ENCODE assay signal across 22 cellular contexts in the genomic region with DNA sequence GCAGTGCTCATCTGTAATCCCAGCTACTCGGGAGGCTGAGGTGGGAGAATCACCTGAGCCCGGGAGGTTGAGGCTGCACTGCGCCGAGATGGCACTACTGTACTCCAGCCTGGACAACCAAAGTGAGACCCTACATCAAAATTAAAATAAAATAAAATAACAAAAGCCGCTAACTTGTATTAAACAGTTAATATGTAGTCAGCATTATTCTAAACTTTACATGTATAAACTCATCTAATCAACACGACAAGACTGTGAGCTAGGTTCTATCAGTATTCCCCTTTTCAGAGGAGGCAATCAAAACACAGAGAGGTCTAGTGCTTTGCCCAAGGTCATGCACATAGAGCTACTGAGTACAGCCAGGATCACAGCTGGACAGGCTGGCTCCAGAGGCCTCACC.
DNase-seq lines count a peak whose midpoint lies in the region; ATAC-seq, FAIRE-seq and TF ChIP-seq lines count a peak whose summit lies in the region.
"Had no signal": no experiment of that assay in that cellular context is flagged by ENCODE, and none has a peak within 500 bp of the region (broad histone marks: within the 10 kb centered on the region; RNA-seq: fewer than 3 reads in every experiment).

No MANE protein-coding gene starts in this region.

- H4K8ac ChIP-seq in H1 (ENCODE audit: extremely low read depth, insufficient read depth, low read length) = no peak overlapping the region

- no peaks in the 10 kb centered on the region for H3K9me2 ChIP-seq in MM.1S (replicated peaks; ENCODE audit: insufficient read depth, low read length)

- H3K36me3 ChIP-seq in left ventricle myocardium inferior (no peaks in the 10 kb centered on the region), SK-N-MC (ENCODE audit: insufficient read depth, low read length) (no peaks in the 10 kb centered on the region), H1 (ENCODE audit: control insufficient read depth in 2 of 4, insufficient read depth in 4 of 4, low read length in 3 of 4) (no peaks in the 10 kb centered on the region), MM.1S (replicated peaks; ENCODE audit: insufficient read depth, low read length) (no peaks in the 10 kb centered on the region)
- H3K36me3 ChIP-seq: BLaER1 treated with 17β-estradiol and CSF1 and Interleukin-3, amounts not matched to agents 10 nM and 100 nM had no signal

- TF ChIP-seq RAD21 in A549 (conservative IDR thresholded peaks at IDR 0.05 in 1 of 2, IDR thresholded peaks at IDR 0.05 in 1 of 2) = no peak
- no peak for TF ChIP-seq RAD21 in H1 (IDR thresholded peaks at IDR 0.05 in 1 of 2, conservative IDR thresholded peaks at IDR 0.05 in 1 of 2; ENCODE audit: low read depth in 2 of 2, low read length in 2 of 2)

- DNase-seq in Right ventricle myocardium inferior (ENCODE audit: missing footprints) (peak; percentile 11), left ventricle myocardium inferior (no peak), A549 (ENCODE audit: low read depth in 1 of 2, low spot score in 1 of 2) (no peak), SK-N-MC (ENCODE audit: low read depth, low spot score) (no peak), H1 (ENCODE audit: low read depth in 1 of 2, low spot score in 2 of 2) (no peak), NCI-H524 (lab: John Stamatoyannopoulos, UW) (no peak), MM.1S (no peak), OCI-M1 (lab: John Stamatoyannopoulos, UW) (no peak)
- DNase-seq: AML-193; Caco-2; Calu3; CD4-positive, alpha-beta T cell; CD8-positive, alpha-beta T cell; DMS79 treated with DMSO at 0.1 percent for 48 hours; GF-D8 had no signal

- H3K23ac ChIP-seq in H1 (ENCODE audit: insufficient read length) = no peak overlapping the region

- POLR2A ChIA-PET in A549 (lab: Yijun Ruan, JAX) (no interaction called here), H1 (lab: Charles Lee; ENCODE audit: partially characterized antibody) (no interaction called here)

- ATAC-seq in Right ventricle myocardium inferior (no peak), A549 (no peak)
- ATAC-seq: CD8-positive, alpha-beta T cell had no signal

- intact Hi-C loops in Right ventricle myocardium inferior (cut with DNase I) (no loop called here), left ventricle myocardium inferior (cut with micrococcal nuclease) (no loop called here)

- 0 out of 2 replicates have a peak overlapping the region, but pooled peaks have one; percentile 16 for H2BK20ac ChIP-seq in H1 (ENCODE audit: low read length)

- H3K27ac ChIP-seq in left ventricle myocardium inferior (replicated peaks) = no peak overlapping the region
- no peak overlapping the region for H3K27ac ChIP-seq in A549
- H3K27ac ChIP-seq in SK-N-MC = 0 out of 2 replicates have a peak overlapping the region, but pooled peaks have one; percentile 54
- no peak overlapping the region for H3K27ac ChIP-seq in H1 (ENCODE audit: low read depth, low read length)
- H3K27ac ChIP-seq in MM.1S (ENCODE audit: low read length) = no peak overlapping the region
- H3K27ac ChIP-seq: 22Rv1; BLaER1 treated with 17β-estradiol and CSF1 and Interleukin-3, amounts not matched to agents 10 nM and 100 nM; C4-2B had no signal

- H3K4me3 ChIP-seq in left ventricle myocardium inferior = no peak overlapping the region
- no peak overlapping the region for H3K4me3 ChIP-seq in A549
- no peak overlapping the region for H3K4me3 ChIP-seq in SK-N-MC
- no peak overlapping the region for H3K4me3 ChIP-seq in H1 (ENCODE audit: extremely low read depth in 1 of 4, insufficient read depth in 2 of 4, low read depth in 3 of 4, low read length in 4 of 4)
- no peak overlapping the region for H3K4me3 ChIP-seq in MM.1S (ENCODE audit: low read length)
- H3K4me3 ChIP-seq: BLaER1 treated with 17β-estradiol and CSF1 and Interleukin-3, amounts not matched to agents 10 nM and 100 nM had no signal

- H4K20me1 ChIP-seq in H1 (replicated peaks in 1 of 2; ENCODE audit: control insufficient read depth in 1 of 2, insufficient read depth in 2 of 2, low read length in 2 of 2) (no peaks in the 10 kb centered on the region), MM.1S (ENCODE audit: insufficient read depth, low read length) (no peaks in the 10 kb centered on the region)

- no peak overlapping the region for H3K56ac ChIP-seq in H1 (replicated peaks; ENCODE audit: insufficient read length, low read depth, low read length)

- WGBS in A549 (ENCODE audit: missing lambda C conversion rate) = 68% methylated on average over 6 of the region's 6 CpGs
- 88% methylated on average over 6 of the region's 6 CpGs; no CpG with 5 or more reads in 1 of the 2 experiments for WGBS in H1 (ENCODE audit: extremely low coverage in 1 of 2, insufficient coverage in 1 of 2, insufficient read length in 1 of 2, insufficient replicate concordance in 2 of 2, low coverage in 1 of 2, low lambda C conversion rate in 2 of 2, missing lambda C conversion rate in 1 of 2), 2 experiments

- FAIRE-seq in A549 (lab: Jason Lieb, UNC) = no peak
- no peak for FAIRE-seq in H1 (lab: Jason Lieb, UNC)
- FAIRE-seq: D721Med, G401.6, GM12891, GM19239 had no signal

- no peak overlapping the region for H3K18ac ChIP-seq in H1 (ENCODE audit: extremely low read depth, low read length)

- H3K4me1 ChIP-seq in left ventricle myocardium inferior = no peaks in the 10 kb centered on the region
- no peaks in the 10 kb centered on the region for H3K4me1 ChIP-seq in A549
- peaks cover 14 to 36% (median 26%) of the 10 kb centered on the region in 4 experiments for H3K4me1 ChIP-seq in H1 (replicated peaks in 1 of 4; ENCODE audit: control insufficient read depth in 3 of 4, insufficient read depth in 4 of 4, low read length in 3 of 4)
- no peaks in the 10 kb centered on the region for H3K4me1 ChIP-seq in MM.1S (ENCODE audit: low read length)
- H3K4me1 ChIP-seq: Caco-2 had no signal

- H2BK5ac ChIP-seq in H1 (ENCODE audit: low read depth, low read length) = no peak overlapping the region

- H2BK120ac ChIP-seq in H1 (replicated peaks; ENCODE audit: low read depth, low read length) = no peak overlapping the region

- no peak overlapping the region for H2AFZ ChIP-seq in H1 (ENCODE audit: low read length)
- no peak overlapping the region for H2AFZ ChIP-seq in MM.1S (ENCODE audit: low read length)

- H3K4ac ChIP-seq in H1 (replicated peaks; ENCODE audit: insufficient read length, low read depth, low read length) = no peak overlapping the region

- no peak overlapping the region for H4K5ac ChIP-seq in H1 (ENCODE audit: insufficient read length, low read depth, low read length)

- H2AK5ac ChIP-seq in H1 (ENCODE audit: low read depth, low read length) = no peak overlapping the region

- H3K27me3 ChIP-seq in left ventricle myocardium inferior (ENCODE audit: low read depth) (peaks cover 74% of the 10 kb centered on the region), H1 (replicated peaks in 1 of 4; ENCODE audit: control insufficient read depth in 3 of 4, extremely low read depth in 1 of 4, insufficient read depth in 3 of 4, low read length in 3 of 4) (no peaks in the 10 kb centered on the region; a peak in 1 of 7 replicates), MM.1S (replicated peaks; ENCODE audit: insufficient read depth, low read length) (peaks cover 71% of the 10 kb centered on the region)

- no peak overlapping the region for H4K91ac ChIP-seq in H1 (replicated peaks; ENCODE audit: insufficient read length, low read length)

- CTCF ChIA-PET in A549 (lab: Yijun Ruan, JAX) (interaction anchor here (0.6 to 1.0 kb wide), 2 partner anchors 15 to 50 kb away, joined by 3 read pairs; no protein-coding TSS in a partner anchor), H1 (lab: Charles Lee; ENCODE audit: partially characterized antibody) (interaction anchor here (0.8 to 1.6 kb wide), 9 partner anchors 9 to 110 kb away, joined by 3 to 12 read pairs (median 4); no protein-coding TSS in a partner anchor)

- no peak overlapping the region for H2BK12ac ChIP-seq in H1 (ENCODE audit: low read depth, low read length)

- no peak overlapping the region for H2BK15ac ChIP-seq in H1 (ENCODE audit: low read length)

- TF ChIP-seq EP300 in A549 (IDR thresholded peaks at IDR 0.05) (no peak), H1 (IDR thresholded peaks at IDR 0.05; ENCODE audit: borderline replicate concordance in 1 of 2, low read depth in 2 of 2, low read length in 2 of 2) (no peak)

- H3K79me2 ChIP-seq in H1 (ENCODE audit: control insufficient read depth in 1 of 2, insufficient read depth in 2 of 2, low read length in 2 of 2) (no peaks in the 10 kb centered on the region), MM.1S (ENCODE audit: low read length) (no peaks in the 10 kb centered on the region)

- no peaks in the 10 kb centered on the region; the same call in 1 of the 2 replicates for H3K23me2 ChIP-seq in H1 (ENCODE audit: low read depth, low read length)

- H3K14ac ChIP-seq in H1 (ENCODE audit: insufficient read length) = no peak overlapping the region

- TF ChIP-seq POLR2A in A549 (IDR thresholded peaks at IDR 0.05; ENCODE audit: low read length) = no peak
- TF ChIP-seq POLR2A in H1 (IDR thresholded peaks at IDR 0.05; ENCODE audit: control extremely low read depth in 1 of 2, low read depth in 2 of 2, low read length in 2 of 2) = no peak

- H3K79me1 ChIP-seq in H1 (ENCODE audit: low read depth, low read length) = no peaks in the 10 kb centered on the region

- H3K9me3 ChIP-seq in left ventricle myocardium inferior (replicated peaks) = no peaks in the 10 kb centered on the region
- no peaks in the 10 kb centered on the region for H3K9me3 ChIP-seq in A549
- H3K9me3 ChIP-seq in SK-N-MC (ENCODE audit: low read depth, low read length) = no peaks in the 10 kb centered on the region
- no peaks in the 10 kb centered on the region for H3K9me3 ChIP-seq in H1 (ENCODE audit: insufficient read depth in 2 of 2, low read depth in 1 of 2, low read length in 1 of 2)
- H3K9me3 ChIP-seq in MM.1S (replicated peaks; ENCODE audit: insufficient read depth, low read length) = no peaks in the 10 kb centered on the region
- H3K9me3 ChIP-seq: BLaER1 treated with 17β-estradiol and CSF1 and Interleukin-3, amounts not matched to agents 10 nM and 100 nM; Caco-2 had no signal

- H3K4me2 ChIP-seq in A549 = no peak overlapping the region
- no peak overlapping the region for H3K4me2 ChIP-seq in H1 (ENCODE audit: insufficient read depth in 1 of 2, low read depth in 2 of 2, low read length in 2 of 2)
- H3K4me2 ChIP-seq in MM.1S (ENCODE audit: low read depth, low read length) = no peak overlapping the region
- H3K4me2 ChIP-seq: BLaER1 treated with 17β-estradiol and CSF1 and Interleukin-3, amounts not matched to agents 10 nM and 100 nM had no signal

- TF ChIP-seq CTCF in left ventricle myocardium inferior (IDR thresholded peaks at IDR 0.05; ENCODE audit: borderline replicate concordance) (no peak), A549 (IDR thresholded peaks at IDR 0.05) (no peak), H1 (IDR thresholded peaks at IDR 0.05; ENCODE audit: control extremely low read depth in 1 of 3, insufficient read depth in 1 of 3, low read depth in 1 of 3, low read length in 3 of 3) (no peak), MM.1S (IDR thresholded peaks at IDR 0.05; ENCODE audit: low read length) (no peak)

- H3F3A ChIP-seq in MM.1S (ENCODE audit: insufficient read depth, low read length) = no peaks in the 10 kb centered on the region

- H3K9ac ChIP-seq in SK-N-MC (ENCODE audit: insufficient read length) (no peak overlapping the region), H1 (replicated peaks in 1 of 4; ENCODE audit: extremely low read depth in 1 of 4, low read depth in 3 of 4, low read length in 3 of 4) (no peak overlapping the region), MM.1S (ENCODE audit: low read length) (no peak overlapping the region)
- H3K9ac ChIP-seq: BLaER1 treated with 17β-estradiol and CSF1 and Interleukin-3, amounts not matched to agents 10 nM and 100 nM had no signal
